In genomic region chr19:39030854-39031367, GRCh38 we compare ENCODE assay signal across 8 cellular contexts.
DNase-seq lines count a peak whose midpoint lies in the region; ATAC-seq, FAIRE-seq and TF ChIP-seq lines count a peak whose summit lies in the region.

No MANE protein-coding gene starts in this region.

- peak overlapping the region; percentile 56 for H3K4me3 ChIP-seq in GM12865 (ENCODE audit: low read depth, low read length)
- peak overlapping the region; percentile 51 for H3K4me3 ChIP-seq in RWPE2 (ENCODE audit: severe bottlenecking)
- H3K4me3 ChIP-seq in fibroblast of pulmonary artery (replicated peaks; ENCODE audit: low read depth, low read length) = peak overlapping the region; percentile 58
- H3K4me3 ChIP-seq in rectal smooth muscle tissue (ENCODE audit: low read length) = peak overlapping the region; percentile 83

- H3K27ac ChIP-seq in RWPE2 (ENCODE audit: poor library complexity, severe bottlenecking) (peak overlapping the region; percentile 73), rectal smooth muscle tissue (ENCODE audit: low read depth, low read length) (no peak overlapping the region)

- no peak for FAIRE-seq in urothelium cell line (lab: Jason Lieb, UNC)

- H3K9ac ChIP-seq in rectal smooth muscle tissue (ENCODE audit: low read length) = no peak overlapping the region

- no peak for DNase-seq in GM12865 (ENCODE audit: low read depth)
- no peak for DNase-seq in RWPE2 (ENCODE audit: low spot score)
- peak; percentile 6 for DNase-seq in fibroblast of pulmonary artery (ENCODE audit: low read depth)
- no peak for DNase-seq in anterior cingulate cortex (lab: John Stamatoyannopoulos, UW)
- no peak for DNase-seq in activated CD4-positive, CD25-positive, alpha-beta regulatory T cell treated with anti-CD3 and anti-CD28 coated beads, Interleukin-2, amount 50 U/mL, for 72 hours
- no peak for DNase-seq in RKO (ENCODE audit: low spot score)
- no peak for DNase-seq in urothelium cell line (ENCODE audit: low spot score)

- peak; percentile 2 for ATAC-seq in RWPE2 (ENCODE audit: low read depth)

- TF ChIP-seq CTCF in GM12865 (IDR thresholded peaks at IDR 0.05; ENCODE audit: insufficient read depth, low read depth, low read length, missing control alignments) (no peak), RWPE2 (IDR thresholded peaks at IDR 0.05; ENCODE audit: poor library complexity, severe bottlenecking) (no peak), fibroblast of pulmonary artery (IDR thresholded peaks at IDR 0.05; ENCODE audit: low read length, missing control alignments) (no peak)

- no peaks in the 10 kb centered on the region for H3K27me3 ChIP-seq in RWPE2 (ENCODE audit: insufficient read depth, poor library complexity, severe bottlenecking)
- H3K27me3 ChIP-seq in rectal smooth muscle tissue (ENCODE audit: control insufficient read depth, insufficient read depth, low read length) = no peaks in the 10 kb centered on the region

- H3K4me1 ChIP-seq in RWPE2 (ENCODE audit: insufficient read depth, poor library complexity, severe bottlenecking) = peaks cover 18% of the 10 kb centered on the region
- H3K4me1 ChIP-seq in rectal smooth muscle tissue (ENCODE audit: control insufficient read depth, insufficient read depth, low read length) = no peaks in the 10 kb centered on the region

- H3K36me3 ChIP-seq in RWPE2 (ENCODE audit: low read depth) (peaks cover 6% of the 10 kb centered on the region; the same call in 1 of the 2 replicates), rectal smooth muscle tissue (ENCODE audit: control insufficient read depth, insufficient read depth, low read length) (peaks cover 2% of the 10 kb centered on the region)

- no peaks in the 10 kb centered on the region for H3K9me3 ChIP-seq in RWPE2 (ENCODE audit: severe bottlenecking)
